ENCODE assay signal across 12 cellular contexts in genomic region chr7:47771301-47771989, GRCh38.
DNase-seq lines count a peak whose midpoint lies in the region; ATAC-seq and TF ChIP-seq lines count a peak whose summit lies in the region.
"Had no signal": no experiment of that assay in that cellular context is flagged by ENCODE, and none has a peak within 500 bp of the region (broad histone marks: within the 10 kb centered on the region; RNA-seq: fewer than 3 reads in every experiment).

No MANE protein-coding gene starts in this region.

- H3K36me3 ChIP-seq in osteoblast (ENCODE audit: insufficient read depth, low read length) (no peaks in the 10 kb centered on the region), lower lobe of right lung (no peaks in the 10 kb centered on the region)

- H3K27me3 ChIP-seq in osteoblast (ENCODE audit: insufficient read depth, low read length) (no peaks in the 10 kb centered on the region), lower lobe of right lung (ENCODE audit: low read depth) (no peaks in the 10 kb centered on the region)
- H3K27me3 ChIP-seq: foreskin keratinocyte had no signal

- intact Hi-C loops in lower lobe of right lung (cut with DNase I) = no loop called here

- H3K4me1 ChIP-seq in osteoblast (ENCODE audit: insufficient read depth, low read length) = peaks cover 27% of the 10 kb centered on the region
- H3K4me1 ChIP-seq in lower lobe of right lung = no peaks in the 10 kb centered on the region

- no peaks in the 10 kb centered on the region for H3K9me3 ChIP-seq in osteoblast (ENCODE audit: low read depth, low read length)
- H3K9me3 ChIP-seq in lower lobe of right lung = no peaks in the 10 kb centered on the region

- peak overlapping the region; percentile 36 for H2AFZ ChIP-seq in osteoblast (ENCODE audit: low read length)

- H3K4me3 ChIP-seq in cardiac fibroblast (replicated peaks in 1 of 2; ENCODE audit: low read depth in 2 of 2, low read length in 2 of 2) (no peak overlapping the region), osteoblast (ENCODE audit: insufficient read depth, low read length) (no peak overlapping the region), lower lobe of right lung (no peak overlapping the region)

- no peaks in the 10 kb centered on the region for H3K79me2 ChIP-seq in osteoblast (ENCODE audit: insufficient read depth, low read length)

- DNase-seq in AG08395 (ENCODE audit: low spot score) (peak; percentile 32), HT1080 (ENCODE audit: low read depth) (peak; percentile 8), cardiac fibroblast (ENCODE audit: low read depth in 2 of 2) (peak; percentile 34 to 38), osteoblast (ENCODE audit: insufficient read length, low spot score, missing footprints) (no peak), SK-N-DZ (ENCODE audit: low spot score) (no peak), lower lobe of right lung (no peak)
- DNase-seq in activated CD4-positive, CD25-positive, alpha-beta regulatory T cell (lab: John Stamatoyannopoulos, UW) = no peak
- DNase-seq: activated naive CD4-positive, alpha-beta T cell treated with Interleukin-2 at 50 U/mL for 16 hours; CD4-positive, alpha-beta T cell; foreskin keratinocyte; NCI-H1436 treated with DMSO at 0.1 percent for 48 hours had no signal

- H3K4me2 ChIP-seq in osteoblast (ENCODE audit: insufficient read depth, low read length) = peak overlapping the region; percentile 57

- H3K27ac ChIP-seq in osteoblast (ENCODE audit: low read depth, low read length) = peak overlapping the region; percentile 84
- no peak overlapping the region for H3K27ac ChIP-seq in lower lobe of right lung
- H3K27ac ChIP-seq: foreskin keratinocyte had no signal

- TF ChIP-seq CTCF in cardiac fibroblast (IDR thresholded peaks at IDR 0.05; ENCODE audit: low read depth, low read length) (no peak), osteoblast (IDR thresholded peaks at IDR 0.05; ENCODE audit: extremely low read depth, low read depth, low read length) (peak; percentile 40), lower lobe of right lung (IDR thresholded peaks at IDR 0.05) (no peak)

- H4K20me1 ChIP-seq in osteoblast (ENCODE audit: insufficient read depth, low read length) = no peaks in the 10 kb centered on the region

- ATAC-seq in GM21423 (IDR thresholded peaks at IDR 0.05; ENCODE audit: unreplicated experiment) = no peak
- no peak for ATAC-seq in lower lobe of right lung
- ATAC-seq: foreskin keratinocyte had no signal

Comparison
In these comparisons a context has a peak if more than half of its experiments do, and no peak if none do; other contexts are left out.
1. DNase-seq: peak in AG08395 (single experiment), HT1080 (single experiment) and cardiac fibroblast (2 of 2); none in osteoblast (single experiment), SK-N-DZ (single experiment), lower lobe of right lung (single experiment) and activated CD4-positive, CD25-positive, alpha-beta regulatory T cell (0 of 4).